Comparison of ENCODE assay signal across 22 cellular contexts in genomic region chr3:127276396-127276795, GRCh38. TPM values are rescaled to one million over a fixed set of nuclear protein-coding genes. Genes with fewer than 3 reads are reported as not detected.
"Had no signal": no experiment of that assay in that cellular context is flagged by ENCODE, and none has a peak within 500 bp of the region (broad histone marks: within the 10 kb centered on the region; RNA-seq: fewer than 3 reads in every experiment).

No MANE protein-coding gene starts in this region.

- H3K9me3 ChIP-seq: SJCRH30 had no signal

- H3K27ac ChIP-seq: RWPE1 had no signal

- H3K27me3 ChIP-seq: MG63, SJCRH30 had no signal

- DNase-seq: KBM-7, MG63, NCI-H1092 treated with DMSO at 0.1 percent for 48 hours, NCI-H1436, NCI-H187, NCI-H2029, NCI-H2081 treated with DMSO at 0.1 percent for 48 hours, NCI-H2171 treated with DMSO at 0.1 percent for 48 hours, NCI-H2227 treated with DMSO at 0.1 percent for 48 hours, NCI-H524, NCI-H69, NCI-H774, PC-3, SHP77 treated with DMSO at 0.1 percent for 48 hours, SJCRH30 had no signal

- ATAC-seq: Panc1, PC-3, Right ventricle myocardium inferior had no signal

- H3K36me3 ChIP-seq: MG63, SJCRH30 had no signal

- H3K4me3 ChIP-seq: MG63, SJCRH30 had no signal

RNA-seq across cellular contexts. Expression of gene PRR20G, which starts 11.4 kb away (rescaled TPM):
- total RNA-seq: HT-29, LHCN-M2, NCI-H460, OCI-LY7, PC-3, Right ventricle myocardium inferior, SJCRH30 had no signal
